In genomic region chr11:119750056-119750455, GRCh38 we compare ENCODE assay signal across 18 cellular contexts. TPM values are rescaled to one million over a fixed set of nuclear protein-coding genes. Genes with fewer than 3 reads are reported as not detected.
DNase-seq lines count a peak whose midpoint lies in the region; ATAC-seq, FAIRE-seq and TF ChIP-seq lines count a peak whose summit lies in the region.
"Had no signal": no experiment of that assay in that cellular context is flagged by ENCODE, and none has a peak within 500 bp of the region (broad histone marks: within the 10 kb centered on the region; RNA-seq: fewer than 3 reads in every experiment).

No MANE protein-coding gene starts in this region.

- H3K14ac ChIP-seq in H1 (ENCODE audit: insufficient read length), result no peak overlapping the region
- H3K14ac ChIP-seq in neuronal stem cell (ENCODE audit: low read length), result peak overlapping the region; percentile 75

- intact Hi-C loops in CD14-positive monocyte (cut with micrococcal nuclease) (no loop called here), sigmoid colon (cut with DNase I) (no loop called here), lower leg skin (cut with DNase I; ENCODE audit: low total_unique reads) (no loop called here)

- no peaks in the 10 kb centered on the region for H4K20me1 ChIP-seq in H1 (replicated peaks in 1 of 2; ENCODE audit: control insufficient read depth in 1 of 2, insufficient read depth in 2 of 2, low read length in 2 of 2)

- no peak for FAIRE-seq in H1 (lab: Jason Lieb, UNC)
- FAIRE-seq: GM18507 had no signal

- H3K4me1 ChIP-seq in H1 (replicated peaks in 1 of 4; ENCODE audit: control insufficient read depth in 3 of 4, insufficient read depth in 4 of 4, low read length in 3 of 4) (no peaks in the 10 kb centered on the region; a peak in 1 of 7 replicates), neuronal stem cell (ENCODE audit: control insufficient read depth in 2 of 2, insufficient read depth in 1 of 2, low read depth in 1 of 2, low read length in 2 of 2) (peaks cover 0 to 6% of the 10 kb centered on the region in 2 donors), sigmoid colon (no peaks in the 10 kb centered on the region)

- TF ChIP-seq RAD21 in H1 (IDR thresholded peaks at IDR 0.05 in 1 of 2, conservative IDR thresholded peaks at IDR 0.05 in 1 of 2; ENCODE audit: low read depth in 2 of 2, low read length in 2 of 2), result no peak

- no peaks in the 10 kb centered on the region for H3K79me1 ChIP-seq in H1 (ENCODE audit: low read depth, low read length)
- no peaks in the 10 kb centered on the region for H3K79me1 ChIP-seq in neuronal stem cell (ENCODE audit: low read depth, low read length)

- no peak overlapping the region for H2AFZ ChIP-seq in H1 (ENCODE audit: low read length)
- no peak overlapping the region for H2AFZ ChIP-seq in neuronal stem cell (ENCODE audit: low read length)

- no peaks in the 10 kb centered on the region for H3K9me3 Mint-ChIP-seq in CD14-positive monocyte
- H3K9me3 Mint-ChIP-seq: H9 had no signal

- no peak for TF ChIP-seq EP300 in H1 (IDR thresholded peaks at IDR 0.05; ENCODE audit: borderline replicate concordance in 1 of 2, low read depth in 2 of 2, low read length in 2 of 2)
- no peak for TF ChIP-seq EP300 in sigmoid colon (IDR thresholded peaks at IDR 0.05)

- H3K27ac ChIP-seq in H1 (ENCODE audit: low read depth, low read length), result no peak overlapping the region
- H3K27ac ChIP-seq in neuronal stem cell (replicated peaks; ENCODE audit: low read length), result no peak overlapping the region
- H3K27ac ChIP-seq in sigmoid colon, result no peak overlapping the region
- H3K27ac ChIP-seq: BLaER1 treated with 17β-estradiol and CSF1 and Interleukin-3, amounts not matched to agents 10 nM and 100 nM; HL-60 had no signal

- H3K9me3 ChIP-seq in H1 (ENCODE audit: insufficient read depth in 2 of 2, low read depth in 1 of 2, low read length in 1 of 2) (no peaks in the 10 kb centered on the region), neuronal stem cell (replicated peaks in 1 of 2; ENCODE audit: control insufficient read depth in 2 of 2, insufficient read depth in 1 of 2, low read depth in 1 of 2, low read length in 2 of 2) (no peaks in the 10 kb centered on the region), sigmoid colon (no peaks in the 10 kb centered on the region)
- H3K9me3 ChIP-seq: BLaER1 treated with 17β-estradiol and CSF1 and Interleukin-3, amounts not matched to agents 10 nM and 100 nM had no signal

- POLR2A ChIA-PET in H1 (lab: Charles Lee; ENCODE audit: partially characterized antibody), result no interaction called here

- peaks cover 24 to 44% (median 43%) of the 10 kb centered on the region in 3 donors for H3K27me3 Mint-ChIP-seq in CD14-positive monocyte (ENCODE audit: low read depth in 3 of 3)

- no peak overlapping the region for H4K8ac ChIP-seq in H1 (ENCODE audit: extremely low read depth, insufficient read depth, low read length)
- H4K8ac ChIP-seq in neuronal stem cell (ENCODE audit: low read depth, low read length), result no peak overlapping the region

- no peak overlapping the region for H4K5ac ChIP-seq in H1 (ENCODE audit: insufficient read length, low read depth, low read length)

- CTCF ChIA-PET in H1 (lab: Charles Lee; ENCODE audit: partially characterized antibody), result interaction anchor here (0.7 to 2.9 kb wide), 8 partner anchors 10 to 479 kb away, joined by 3 to 9 read pairs (median 5); partner anchors contain the start of gene NECTIN1

- no peaks in the 10 kb centered on the region for H3K79me2 ChIP-seq in H1 (ENCODE audit: control insufficient read depth in 1 of 2, insufficient read depth in 2 of 2, low read length in 2 of 2)

- no peak overlapping the region for H3K27ac Mint-ChIP-seq in CD14-positive monocyte
- H3K27ac Mint-ChIP-seq: B cell; CD4-positive, CD25-positive, alpha-beta regulatory T cell; H9 had no signal

- H3K23me2 ChIP-seq in H1 (ENCODE audit: low read depth, low read length), result no peaks in the 10 kb centered on the region

- H3K4me3 Mint-ChIP-seq in CD14-positive monocyte, result peak overlapping the region in 1 of 2 donors; percentile 11
- H3K4me3 Mint-ChIP-seq: B cell; CD4-positive, CD25-positive, alpha-beta regulatory T cell; H9 had no signal

- H3K36me3 ChIP-seq in H1 (ENCODE audit: control insufficient read depth in 2 of 4, insufficient read depth in 4 of 4, low read length in 3 of 4) (no peaks in the 10 kb centered on the region), neuronal stem cell (replicated peaks in 1 of 2; ENCODE audit: control insufficient read depth in 2 of 2, insufficient read depth in 2 of 2, low read length in 2 of 2) (no peaks in the 10 kb centered on the region), sigmoid colon (no peaks in the 10 kb centered on the region)
- H3K36me3 ChIP-seq: BLaER1 treated with 17β-estradiol and CSF1 and Interleukin-3, amounts not matched to agents 10 nM and 100 nM had no signal

- no peak overlapping the region for H2BK5ac ChIP-seq in H1 (ENCODE audit: low read depth, low read length)
- no peak overlapping the region for H2BK5ac ChIP-seq in neuronal stem cell (ENCODE audit: low read length)

- no peak overlapping the region for H2BK15ac ChIP-seq in H1 (ENCODE audit: low read length)
- H2BK15ac ChIP-seq in neuronal stem cell (ENCODE audit: low read length), result no peak overlapping the region

- H2BK120ac ChIP-seq in H1 (replicated peaks; ENCODE audit: low read depth, low read length) (no peak overlapping the region), neuronal stem cell (ENCODE audit: low read depth, low read length) (peak overlapping the region; percentile 6)

- H4K91ac ChIP-seq in H1 (replicated peaks; ENCODE audit: insufficient read length, low read length), result no peak overlapping the region
- no peak overlapping the region for H4K91ac ChIP-seq in neuronal stem cell (ENCODE audit: low read depth, low read length, poor library complexity)

- no peak for TF ChIP-seq CTCF in CD14-positive monocyte (IDR thresholded peaks at IDR 0.05)
- no peak for TF ChIP-seq CTCF in H1 (IDR thresholded peaks at IDR 0.05; ENCODE audit: control extremely low read depth in 1 of 3, insufficient read depth in 1 of 3, low read depth in 1 of 3, low read length in 3 of 3)
- TF ChIP-seq CTCF in sigmoid colon (IDR thresholded peaks at IDR 0.05), result no peak
- no peak for TF ChIP-seq CTCF in lower leg skin (IDR thresholded peaks at IDR 0.05)

- H3K9ac ChIP-seq in H1 (replicated peaks in 1 of 4; ENCODE audit: extremely low read depth in 1 of 4, low read depth in 3 of 4, low read length in 3 of 4) (no peak overlapping the region), neuronal stem cell (ENCODE audit: low read depth, low read length, poor library complexity) (no peak overlapping the region)
- H3K9ac ChIP-seq: BLaER1 treated with 17β-estradiol and CSF1 and Interleukin-3, amounts not matched to agents 10 nM and 100 nM had no signal

- H3K18ac ChIP-seq in H1 (ENCODE audit: extremely low read depth, low read length), result no peak overlapping the region
- no peak overlapping the region for H3K18ac ChIP-seq in neuronal stem cell (ENCODE audit: low read length)

- H3K4me2 ChIP-seq in H1 (ENCODE audit: insufficient read depth in 1 of 2, low read depth in 2 of 2, low read length in 2 of 2) (no peak overlapping the region), neuronal stem cell (ENCODE audit: insufficient read depth, low read length, poor library complexity, severe bottlenecking) (no peak overlapping the region)
- H3K4me2 ChIP-seq: BLaER1 treated with 17β-estradiol and CSF1 and Interleukin-3, amounts not matched to agents 10 nM and 100 nM had no signal

- H3K56ac ChIP-seq in H1 (replicated peaks; ENCODE audit: insufficient read length, low read depth, low read length), result no peak overlapping the region

- H3K4me3 ChIP-seq in H1 (ENCODE audit: extremely low read depth in 1 of 4, insufficient read depth in 2 of 4, low read depth in 3 of 4, low read length in 4 of 4) (no peak overlapping the region), neuronal stem cell (ENCODE audit: low read length in 2 of 2) (no peak overlapping the region), sigmoid colon (no peak overlapping the region), lower leg skin (ENCODE audit: low read depth, poor library complexity, severe bottlenecking) (no peak overlapping the region)
- H3K4me3 ChIP-seq: BLaER1 treated with 17β-estradiol and CSF1 and Interleukin-3, amounts not matched to agents 10 nM and 100 nM had no signal

- peak; percentile 18 for DNase-seq in CD14-positive monocyte (ENCODE audit: low spot score)
- DNase-seq in H1 (ENCODE audit: low read depth in 1 of 2, low spot score in 2 of 2), result no peak
- no peak for DNase-seq in neuronal stem cell (ENCODE audit: low spot score)
- DNase-seq in sigmoid colon, result peak; percentile 10
- no peak for DNase-seq in lower leg skin (ENCODE audit: low spot score in 2 of 2)
- DNase-seq in iPS-NIHi7 (ENCODE audit: extremely low spot score), result no peak
- DNase-seq: CD4-positive, CD25-positive, alpha-beta regulatory T cell; DMS153; DMS79; GDM1; GOT3; H9 had no signal

- H3K4me1 Mint-ChIP-seq in CD14-positive monocyte, result peaks cover 8% of the 10 kb centered on the region

- H2AK5ac ChIP-seq in H1 (ENCODE audit: low read depth, low read length) (peak overlapping the region; percentile 30; the same call in 1 of the 2 replicates), neuronal stem cell (ENCODE audit: low read depth, low read length) (peak overlapping the region; percentile 8)

- H3K36me3 Mint-ChIP-seq in CD14-positive monocyte, result no peaks in the 10 kb centered on the region
- H3K36me3 Mint-ChIP-seq: CD4-positive, CD25-positive, alpha-beta regulatory T cell had no signal

- H3K27me3 ChIP-seq in H1 (replicated peaks in 1 of 4; ENCODE audit: control insufficient read depth in 3 of 4, extremely low read depth in 1 of 4, insufficient read depth in 3 of 4, low read length in 3 of 4) (peaks cover 0 to 5% (median 2%) of the 10 kb centered on the region in 4 experiments; a peak in 2 of 7 replicates), neuronal stem cell (ENCODE audit: control insufficient read depth in 3 of 3, insufficient read depth in 3 of 3, low read depth in 1 of 3, low read length in 3 of 3) (peaks cover 0 to 54% (median 0%) of the 10 kb centered on the region in 3 experiments), sigmoid colon (peaks cover 0 to 23% (median 0%) of the 10 kb centered on the region in 3 donors)

- 84% methylated on average over 8 of the region's 8 CpGs; no CpG with 5 or more reads in 1 of the 2 experiments for WGBS in H1 (ENCODE audit: extremely low coverage in 1 of 2, insufficient coverage in 1 of 2, insufficient read length in 1 of 2, insufficient replicate concordance in 2 of 2, low coverage in 1 of 2, low lambda C conversion rate in 2 of 2, missing lambda C conversion rate in 1 of 2), 2 experiments
- no CpG with 5 or more reads among the region's 8 CpGs for WGBS in neuronal stem cell (ENCODE audit: extremely low coverage in 2 of 2, insufficient read length in 2 of 2, insufficient replicate concordance in 1 of 2), 2 donors
- WGBS in sigmoid colon, 2 donors, result 84 to 85% methylated on average over 8 of the region's 8 CpGs
- 83 to 84% methylated on average over 6 to 8 of the region's 8 CpGs for WGBS in lower leg skin, 2 donors

- no peak for ATAC-seq in GM21423 (IDR thresholded peaks at IDR 0.05; ENCODE audit: unreplicated experiment)
- no peak for ATAC-seq in HG02623 (IDR thresholded peaks at IDR 0.05; ENCODE audit: unreplicated experiment)

- TF ChIP-seq POLR2A in H1 (IDR thresholded peaks at IDR 0.05; ENCODE audit: control extremely low read depth in 1 of 2, low read depth in 2 of 2, low read length in 2 of 2), result no peak
- no peak for TF ChIP-seq POLR2A in sigmoid colon (IDR thresholded peaks at IDR 0.05)
- no peak for TF ChIP-seq POLR2A in lower leg skin (IDR thresholded peaks at IDR 0.05)

- H3K4ac ChIP-seq in H1 (replicated peaks; ENCODE audit: insufficient read length, low read depth, low read length), result no peak overlapping the region
- H3K4ac ChIP-seq in neuronal stem cell (ENCODE audit: low read length), result no peak overlapping the region

- H2BK20ac ChIP-seq in H1 (ENCODE audit: low read length), result no peak overlapping the region

- H2BK12ac ChIP-seq in H1 (ENCODE audit: low read depth, low read length), result no peak overlapping the region
- H2BK12ac ChIP-seq in neuronal stem cell (ENCODE audit: low read length), result no peak overlapping the region

- H3K23ac ChIP-seq in H1 (ENCODE audit: insufficient read length) (no peak overlapping the region), neuronal stem cell (ENCODE audit: low read depth, low read length, poor library complexity) (no peak overlapping the region)

RNA-seq across cellular contexts. Expression of gene NECTIN1, which starts 21.1 kb away (rescaled TPM):
- polyA plus RNA-seq in CD14-positive monocyte (under 1 TPM; 0.53 to 0.85 TPM), H1 (2011; rRNA removed) (43.2 and 63.0 TPM in 2 replicates), sigmoid colon (10 to 100 TPM in 1 of 3 donors, 1 to 10 TPM in 2; 2.8 to 19.0 (median 6.6) TPM)
- 97.6 and 97.7 TPM in 2 replicates for total RNA-seq in H1 (2021; fragmentation: NEBNext Ultra II Directional; extraction: Animal tissue kit (Norgen Biotek cat#: 25700))
- polyA plus RNA-seq in H1 (2011; cell fraction: cytosol; rRNA removed), result 43.8 TPM
- 74.6 TPM for polyA plus RNA-seq in H1 (2011; cell fraction: nucleus; rRNA removed)
- 69.0 to 102 TPM (median 89.4 TPM) in 4 replicates for polyA plus RNA-seq in H1 (2012, experiment 1 of 2)
- polyA plus RNA-seq in H1 (2012, experiment 2 of 2), result 73.5 TPM
- polyA plus RNA-seq in H1 (2013, experiment 1 of 2), result 93.0 TPM
- 97.4 TPM for polyA plus RNA-seq in H1 (2013, experiment 2 of 2)
- polyA minus RNA-seq in H1 (2011; rRNA and poly(A)+ RNA removed), result 104 and 120 TPM in 2 replicates
- polyA minus RNA-seq in H1 (2011; cell fraction: cytosol; rRNA and poly(A)+ RNA removed), result 68.6 TPM
- 58.5 TPM for polyA minus RNA-seq in H1 (2011; cell fraction: nucleus; rRNA and poly(A)+ RNA removed)
- polyA plus RNA-seq in neuronal stem cell (2013, experiment 1 of 2), result 36.8 TPM
- polyA plus RNA-seq in neuronal stem cell (2013, experiment 2 of 2), result 36.7 TPM
- total RNA-seq in sigmoid colon (1 to 10 TPM in 3 of 4 donors, under 1 TPM in 1; 0.16 to 1.7 (median 1.1) TPM), lower leg skin (100 to 1,000 TPM; 111 to 142 (median 130) TPM)

Comparison
In these comparisons a context has a peak if more than half of its experiments do, and no peak if none do; other contexts are left out.
1. DNase-seq: peak in CD14-positive monocyte (single experiment) and sigmoid colon (single experiment); none in H1 (0 of 2), neuronal stem cell (single experiment), lower leg skin (0 of 2) and iPS-NIHi7 (single experiment).
2. RNA of gene NECTIN1, which starts 21.1 kb away (total RNA-seq): 111 to 142 TPM in lower leg skin and 97.6 to 97.7 TPM in H1; 0.16 to 1.7 TPM in sigmoid colon; every median in the first group is over 10 times any median in the second.